Comparison of ENCODE assay signal across 22 cellular contexts in the genomic region with DNA sequence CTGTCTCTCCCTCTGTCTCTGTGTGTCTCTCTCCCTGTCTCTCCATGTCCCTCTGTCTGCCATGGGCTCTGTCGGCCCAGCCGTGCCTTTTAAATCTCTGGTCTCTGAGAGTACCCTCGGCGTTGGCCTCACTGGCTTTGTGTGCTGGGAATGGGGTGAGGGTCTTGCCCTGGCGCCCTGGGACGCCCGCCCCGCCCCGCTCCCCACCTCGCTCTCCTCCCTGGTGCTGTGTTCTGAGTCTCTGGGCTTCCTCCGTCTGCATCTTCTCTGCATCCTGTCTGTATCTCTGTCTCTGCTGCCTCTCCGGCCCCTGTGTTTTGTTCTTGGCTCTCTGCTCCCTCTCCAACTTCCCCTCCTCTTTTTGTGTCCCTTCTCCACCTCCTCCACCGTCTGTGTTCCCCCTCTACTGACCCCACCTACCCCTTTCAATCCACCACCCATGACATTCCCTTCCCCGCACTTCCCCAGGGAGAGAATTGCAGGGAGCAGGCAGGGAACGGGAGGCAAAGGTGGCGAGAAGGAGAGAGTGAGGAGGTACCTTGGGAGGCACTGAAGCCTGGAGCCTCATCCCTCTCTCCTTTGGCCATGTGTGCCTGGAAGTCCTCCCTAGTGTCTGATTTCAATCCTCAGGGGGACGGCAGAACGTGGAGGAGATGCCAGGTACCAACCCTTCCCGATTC. TPM values are rescaled to one million over a fixed set of nuclear protein-coding genes. Genes with fewer than 3 reads are reported as not detected.
"Had no signal": no experiment of that assay in that cellular context is flagged by ENCODE, and none has a peak within 500 bp of the region (broad histone marks: within the 10 kb centered on the region; RNA-seq: fewer than 3 reads in every experiment).

No MANE protein-coding gene starts in this region.

- H3K79me2 ChIP-seq: parathyroid adenoma had no signal

- H3K4me3 Mint-ChIP-seq: activated T-cell treated with anti-CD3 and anti-CD28 coated beads, Interleukin-2, amount 50 U/mL, for 72 hours; effector memory CD8-positive, alpha-beta T cell; stimulated activated effector memory CD8-positive, alpha-beta T cell treated with anti-CD3 and anti-CD28 coated beads, Interleukin-12 subunit alpha, Interleukin-12 subunit beta, amount 100 ng/mL, for 72 hours; T-helper 1 cell treated with Interleukin-12 subunit alpha and Interleukin-12 subunit beta and Interleukin-4 antibody, amounts not matched to agents 30 μg/mL and 1 μg/mL, for 36 hours had no signal

- H3K4me3 ChIP-seq: lung, sigmoid colon, stomach, testis, upper lobe of left lung had no signal

- H3K36me3 Mint-ChIP-seq: stimulated activated effector memory CD8-positive, alpha-beta T cell treated with anti-CD3 and anti-CD28 coated beads, Interleukin-12 subunit alpha, Interleukin-12 subunit beta, amount 100 ng/mL, for 72 hours had no signal

- H3K27me3 ChIP-seq: testis had no signal

- H3K9me3 ChIP-seq: sigmoid colon, stomach, testis, upper lobe of left lung had no signal

- DNase-seq: activated CD4-positive, alpha-beta T cell treated with anti-CD3 and anti-CD28 coated beads, Interleukin-2, amount 50 U/mL, for 4 hours; activated effector memory CD4-positive, alpha-beta T cell treated with anti-CD3 and anti-CD28 coated beads, Interleukin-2, amount 50 U/mL, for 16 hours; activated naive CD4-positive, alpha-beta T cell treated with anti-CD3 and anti-CD28 coated beads, Interleukin-2, amount 50 U/mL, for 16 hours; activated T-cell treated with anti-CD3 and anti-CD28 coated beads, Interleukin-2, amount 50 U/mL, for 72 hours; dermis blood vessel endothelial cell; effector memory CD8-positive, alpha-beta T cell; foreskin fibroblast; hippocampal formation; islet precursor cell; midbrain; sigmoid colon; stimulated activated CD4-positive, alpha-beta T cell treated with anti-CD3 and anti-CD28 coated beads, Interleukin-4, amount 100 ng/mL, for 24 hours; stomach; testis; WERI-Rb-1 had no signal

- H3K27ac Mint-ChIP-seq: activated T-cell treated with anti-CD3 and anti-CD28 coated beads, Interleukin-2, amount 50 U/mL, for 72 hours; effector memory CD8-positive, alpha-beta T cell; T-helper 1 cell treated with Interleukin-12 subunit alpha and Interleukin-12 subunit beta and Interleukin-4 antibody, amounts not matched to agents 30 μg/mL and 1 μg/mL, for 36 hours had no signal

- H3K27ac ChIP-seq: epithelial cell of prostate, parathyroid adenoma, sigmoid colon, stomach, testis, upper lobe of left lung, WERI-Rb-1 had no signal

- H3K36me3 ChIP-seq: sigmoid colon, stomach, upper lobe of left lung, WERI-Rb-1 had no signal

- H3K9me3 Mint-ChIP-seq: activated T-cell treated with anti-CD3 and anti-CD28 coated beads, Interleukin-2, amount 50 U/mL, for 72 hours; effector memory CD8-positive, alpha-beta T cell; stimulated activated effector memory CD8-positive, alpha-beta T cell treated with anti-CD3 and anti-CD28 coated beads, Interleukin-12 subunit alpha, Interleukin-12 subunit beta, amount 100 ng/mL, for 72 hours; T-helper 1 cell treated with Interleukin-12 subunit alpha and Interleukin-12 subunit beta and Interleukin-4 antibody, amounts not matched to agents 30 μg/mL and 1 μg/mL, for 36 hours had no signal

- H3K9ac ChIP-seq: parathyroid adenoma had no signal

RNA-seq across cellular contexts. Expression of a gene that starts 4.0 kb away (rescaled TPM):
- total RNA-seq: activated CD8-positive, alpha-beta memory T cell treated with anti-CD3 and anti-CD28 coated beads for 36 hours; dermis blood vessel endothelial cell had no signal

RNA-seq across cellular contexts. Expression of a gene that starts 48.4 kb away (rescaled TPM):
- total RNA-seq: activated CD8-positive, alpha-beta memory T cell treated with anti-CD3 and anti-CD28 coated beads for 36 hours had no signal
